28 cellular contexts compared by ENCODE assay signal in genomic region chr9:136660971-136661540, GRCh38. TPM values are rescaled to one million over a fixed set of nuclear protein-coding genes. Genes with fewer than 3 reads are reported as not detected.
DNase-seq lines count a peak whose midpoint lies in the region; ATAC-seq and TF ChIP-seq lines count a peak whose summit lies in the region.
"Had no signal": no experiment of that assay in that cellular context is flagged by ENCODE, and none has a peak within 500 bp of the region (broad histone marks: within the 10 kb centered on the region; RNA-seq: fewer than 3 reads in every experiment).

No MANE protein-coding gene starts in this region.

- TF ChIP-seq EP300 in gastroesophageal sphincter (IDR thresholded peaks at IDR 0.05) = no peak
- TF ChIP-seq EP300 in transverse colon (IDR thresholded peaks at IDR 0.05; ENCODE audit: low read depth) = no peak

- ATAC-seq in gastroesophageal sphincter (no peak), HG03139 (IDR thresholded peaks at IDR 0.05; ENCODE audit: unreplicated experiment) (no peak)
- ATAC-seq: stimulated activated memory B cell treated with anti-CD40 and anti-IgM and Interleukin-4, amounts not matched to agents 10 μg/mL and 1 μg/mL and 100 μg/mL, for 72 hours had no signal

- intact Hi-C loops in transverse colon (cut with DNase I; ENCODE audit: low total_unique reads) = no loop called here

- H3K4me1 ChIP-seq in gastroesophageal sphincter (peaks cover 0 to 24% (median 5%) of the 10 kb centered on the region in 3 donors), mucosa of rectum (ENCODE audit: control insufficient read depth in 2 of 2, insufficient read depth in 2 of 2, low read length in 2 of 2) (peaks cover 0 to 9% of the 10 kb centered on the region in 2 donors), transverse colon (peaks cover 4 to 15% (median 6%) of the 10 kb centered on the region in 4 donors), SJCRH30 (peaks cover 15% of the 10 kb centered on the region)
- H3K4me1 ChIP-seq: testis had no signal

- H3K9ac ChIP-seq in mucosa of rectum (ENCODE audit: low read depth in 1 of 2, low read length in 2 of 2) = no peak overlapping the region
- H3K9ac ChIP-seq: SK-N-SH had no signal

- no peak for TF ChIP-seq CTCF in gastroesophageal sphincter (IDR thresholded peaks at IDR 0.05)
- TF ChIP-seq CTCF in transverse colon (IDR thresholded peaks at IDR 0.05) = no peak

- in situ Hi-C loops in transverse colon (cut with MboI; ENCODE audit: low pct_ligation_motif_present in 1 of 4, low pct_unique_long_range_greater_than_20kb in 1 of 4, low sequenced_read_pairs in 3 of 4) = no loop called here

- no peaks in the 10 kb centered on the region for H3K36me3 ChIP-seq in gastroesophageal sphincter
- no peaks in the 10 kb centered on the region for H3K36me3 ChIP-seq in mucosa of rectum (ENCODE audit: control insufficient read depth in 2 of 2, insufficient read depth in 2 of 2, low read length in 2 of 2)
- H3K36me3 ChIP-seq in transverse colon = no peaks in the 10 kb centered on the region
- no peaks in the 10 kb centered on the region for H3K36me3 ChIP-seq in SJCRH30

- H3K27ac ChIP-seq in gastroesophageal sphincter = peak overlapping the region in 3 of 4 donors; percentile 65 to 72 (median 70)
- peak overlapping the region; percentile 9 to 32 for H3K27ac ChIP-seq in mucosa of rectum (ENCODE audit: low read depth in 2 of 2, low read length in 2 of 2)
- H3K27ac ChIP-seq in transverse colon = peak overlapping the region; percentile 4 to 63 (median 21)
- H3K27ac ChIP-seq in SJCRH30 = no peak overlapping the region
- H3K27ac ChIP-seq: 22Rv1, hepatocyte, testis had no signal

- DNase-seq in activated T-cell treated with anti-CD3 and anti-CD28 coated beads, Interleukin-2, amount 50 U/mL, for 1 hour = peak; percentile 16
- DNase-seq in activated T-cell treated with anti-CD3 and anti-CD28 coated beads for 4 hours = no peak
- peak; percentile 5 for DNase-seq in transverse colon
- DNase-seq in SJCRH30 = no peak
- no peak for DNase-seq in DMS53 (lab: John Stamatoyannopoulos, UW)
- DNase-seq: activated CD4-positive, alpha-beta T cell treated with anti-CD3 and anti-CD28 coated beads, Interleukin-2, amount 50 U/mL, for 1 hour; activated CD8-positive, alpha-beta memory T cell treated with anti-CD3 and anti-CD28 coated beads, Interleukin-2, amount 50 U/mL, for 48 hours; CD4-positive, alpha-beta T cell; DMS153; dorsolateral prefrontal cortex; HCEC 1CT; immature natural killer cell; NCI-H1092; NCI-H187; NCI-H2171 treated with DMSO at 0.1 percent for 48 hours; NCI-H524 treated with DMSO at 0.1 percent for 48 hours; nucleus accumbens; RPMI8226; SK-N-SH; stimulated activated CD4-positive, alpha-beta T cell treated with anti-CD3 and anti-CD28 coated beads, Interleukin-4, amount 100 ng/mL, for 1 hour; T-helper 2 cell; testis had no signal

- H3K27me3 ChIP-seq in gastroesophageal sphincter (peaks cover 97% of the 10 kb centered on the region), mucosa of rectum (ENCODE audit: control insufficient read depth in 2 of 2, insufficient read depth in 2 of 2, low read length in 2 of 2) (peaks cover 30 to 38% of the 10 kb centered on the region in 2 donors), transverse colon (peaks cover 93% of the 10 kb centered on the region), SJCRH30 (peaks cover 89% of the 10 kb centered on the region)
- H3K27me3 ChIP-seq: hepatocyte, testis had no signal

- no CpG with 5 or more reads among the region's 12 CpGs for WGBS in gastroesophageal sphincter (ENCODE audit: low coverage in 1 of 2), 2 donors
- WGBS in transverse colon (ENCODE audit: low coverage in 1 of 2), 2 donors = 59% methylated on average over 12 of the region's 12 CpGs; no CpG with 5 or more reads in 1 of the 2 donors

- H3K9me3 ChIP-seq in gastroesophageal sphincter (no peaks in the 10 kb centered on the region), mucosa of rectum (ENCODE audit: control insufficient read depth in 2 of 2, low read length in 2 of 2) (no peaks in the 10 kb centered on the region), transverse colon (no peaks in the 10 kb centered on the region), SJCRH30 (replicated peaks) (no peaks in the 10 kb centered on the region)
- H3K9me3 ChIP-seq: SK-N-SH, testis had no signal

- no peak for TF ChIP-seq POLR2A in gastroesophageal sphincter (IDR thresholded peaks at IDR 0.05)
- TF ChIP-seq POLR2A in transverse colon (IDR thresholded peaks at IDR 0.05) = no peak

- H3K4me3 ChIP-seq in gastroesophageal sphincter (peak overlapping the region in 1 of 2 donors; percentile 57), mucosa of rectum (ENCODE audit: low read length in 2 of 2) (no peak overlapping the region), transverse colon (no peak overlapping the region), SJCRH30 (no peak overlapping the region)
- H3K4me3 ChIP-seq: dorsolateral prefrontal cortex, hepatocyte, testis had no signal

RNA-seq across cellular contexts. Expression of gene EGFL7, which starts 1.7 kb away (rescaled TPM):
- total RNA-seq in gastroesophageal sphincter (10 to 100 TPM; 38.8 to 81.0 (median 56.4) TPM), transverse colon (10 to 100 TPM; 12.3 to 64.7 (median 33.6) TPM)
- 0.71 and 0.81 TPM in 2 replicates for total RNA-seq in SJCRH30 (2014; rRNA removed; shearing (Covaris generic))
- total RNA-seq: CD4-positive, alpha-beta T cell had no signal

RNA-seq across cellular contexts. Expression of gene AGPAT2, which starts 26.2 kb away (rescaled TPM):
- 10 to 100 TPM; 28.8 to 43.6 (median 38.4) TPM for total RNA-seq in gastroesophageal sphincter
- total RNA-seq in transverse colon = 100 to 1,000 TPM; 245 to 441 (median 290) TPM
- 11.2 and 11.8 TPM in 2 replicates for total RNA-seq in SJCRH30 (2014; rRNA removed; shearing (Covaris generic))

RNA-seq across cellular contexts. Expression of gene DIPK1B, which starts 51.3 kb away (rescaled TPM):
- total RNA-seq in gastroesophageal sphincter = 10 to 100 TPM in 2 of 4 donors, 1 to 10 TPM in 2; 7.8 to 24.4 (median 11.2) TPM
- 10 to 100 TPM in 1 of 4 donors, 1 to 10 TPM in 3; 3.5 to 12.3 (median 3.9) TPM for total RNA-seq in transverse colon
- 5.0 and 6.1 TPM in 2 replicates for total RNA-seq in SJCRH30 (2014; rRNA removed; shearing (Covaris generic))

Comparison
In these comparisons a context has a peak if more than half of its experiments do, and no peak if none do; other contexts are left out.
1. DNase-seq: peak in activated T-cell treated with anti-CD3 and anti-CD28 coated beads, Interleukin-2, amount 50 U/mL, for 1 hour (single experiment) and transverse colon (single experiment); none in activated T-cell treated with anti-CD3 and anti-CD28 coated beads for 4 hours (single experiment), SJCRH30 (0 of 2) and DMS53 (single experiment).
2. RNA of gene AGPAT2, which starts 26.2 kb away (total RNA-seq): 245 to 441 TPM in transverse colon; 28.8 to 43.6 TPM in gastroesophageal sphincter and 11.2 to 11.8 TPM in SJCRH30; every median in the first group is over 4 times any median in the second.